ENCODE assay signal across 2 cellular contexts in the genomic region with DNA sequence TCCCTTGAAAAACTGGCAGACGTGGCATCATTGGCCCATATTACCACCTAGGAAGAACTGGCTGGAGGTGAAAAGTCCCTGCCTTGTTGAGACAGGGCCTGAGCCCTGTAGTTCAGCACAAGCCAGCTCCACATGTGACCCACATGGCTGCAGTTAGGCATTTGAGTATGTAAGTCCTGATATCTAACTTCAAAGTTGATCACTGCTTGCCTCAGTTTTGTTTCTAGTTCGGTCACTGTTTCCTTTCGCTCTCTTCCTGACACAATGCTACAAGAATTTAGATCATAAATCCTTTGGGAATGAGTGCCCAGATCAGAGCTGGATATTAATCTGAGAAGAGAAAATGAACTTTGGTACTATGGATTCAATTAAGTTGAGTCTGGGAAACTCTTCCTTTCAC.
TF ChIP-seq lines count a peak whose summit lies in the region.

No MANE protein-coding gene starts in this region.

TF ChIP-seq in HepG2, 621 proteins besides CTCF, POLR2A, EP300 and RAD21 (continues in another document):
- TF ChIP-seq HDAC1 (CRISPR knock-in tag; IDR thresholded peaks at IDR 0.05) (no peak), NFE2L1 (CRISPR knock-in tag; IDR thresholded peaks at IDR 0.05; ENCODE audit: borderline replicate concordance) (no peak), ZNF180 (CRISPR knock-in tag; IDR thresholded peaks at IDR 0.05; ENCODE audit: borderline replicate concordance, low read depth) (no peak), AHR (CRISPR knock-in tag; IDR thresholded peaks at IDR 0.05) (no peak), SRF (IDR thresholded peaks at IDR 0.05; ENCODE audit: low read depth, low read length) (no peak), ARHGAP35 (CRISPR knock-in tag; IDR thresholded peaks at IDR 0.05; ENCODE audit: borderline replicate concordance) (no peak), SMAD1 (CRISPR knock-in tag; IDR thresholded peaks at IDR 0.05; ENCODE audit: borderline replicate concordance, low read depth) (no peak), ZNF557 (CRISPR knock-in tag; IDR thresholded peaks at IDR 0.05) (no peak), FOXK2 (IDR thresholded peaks at IDR 0.05) (no peak), ISX (CRISPR knock-in tag; conservative IDR thresholded peaks at IDR 0.05) (no peak), SMAD3 (CRISPR knock-in tag; IDR thresholded peaks at IDR 0.05) (no peak), KDM3A (CRISPR knock-in tag; IDR thresholded peaks at IDR 0.05; ENCODE audit: low read depth) (no peak)
- TF ChIP-seq, protein P1, sequence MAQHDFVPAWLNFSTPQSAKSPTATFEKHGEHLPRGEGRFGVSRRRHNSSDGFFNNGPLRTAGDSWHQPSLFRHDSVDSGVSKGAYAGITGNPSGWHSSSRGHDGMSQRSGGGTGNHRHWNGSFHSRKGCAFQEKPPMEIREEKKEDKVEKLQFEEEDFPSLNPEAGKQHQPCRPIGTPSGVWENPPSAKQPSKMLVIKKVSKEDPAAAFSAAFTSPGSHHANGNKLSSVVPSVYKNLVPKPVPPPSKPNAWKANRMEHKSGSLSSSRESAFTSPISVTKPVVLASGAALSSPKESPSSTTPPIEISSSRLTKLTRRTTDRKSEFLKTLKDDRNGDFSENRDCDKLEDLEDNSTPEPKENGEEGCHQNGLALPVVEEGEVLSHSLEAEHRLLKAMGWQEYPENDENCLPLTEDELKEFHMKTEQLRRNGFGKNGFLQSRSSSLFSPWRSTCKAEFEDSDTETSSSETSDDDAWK (CRISPR knock-in tag; IDR thresholded peaks at IDR 0.05): no peak
- TF ChIP-seq, protein P2, sequence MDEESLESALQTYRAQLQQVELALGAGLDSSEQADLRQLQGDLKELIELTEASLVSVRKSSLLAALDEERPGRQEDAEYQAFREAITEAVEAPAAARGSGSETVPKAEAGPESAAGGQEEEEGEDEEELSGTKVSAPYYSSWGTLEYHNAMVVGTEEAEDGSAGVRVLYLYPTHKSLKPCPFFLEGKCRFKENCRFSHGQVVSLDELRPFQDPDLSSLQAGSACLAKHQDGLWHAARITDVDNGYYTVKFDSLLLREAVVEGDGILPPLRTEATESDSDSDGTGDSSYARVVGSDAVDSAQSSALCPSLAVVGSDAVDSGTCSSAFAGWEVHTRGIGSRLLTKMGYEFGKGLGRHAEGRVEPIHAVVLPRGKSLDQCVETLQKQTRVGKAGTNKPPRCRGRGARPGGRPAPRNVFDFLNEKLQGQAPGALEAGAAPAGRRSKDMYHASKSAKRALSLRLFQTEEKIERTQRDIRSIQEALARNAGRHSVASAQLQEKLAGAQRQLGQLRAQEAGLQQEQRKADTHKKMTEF (CRISPR knock-in tag; IDR thresholded peaks at IDR 0.05): no peak
- TF ChIP-seq, protein P3, sequence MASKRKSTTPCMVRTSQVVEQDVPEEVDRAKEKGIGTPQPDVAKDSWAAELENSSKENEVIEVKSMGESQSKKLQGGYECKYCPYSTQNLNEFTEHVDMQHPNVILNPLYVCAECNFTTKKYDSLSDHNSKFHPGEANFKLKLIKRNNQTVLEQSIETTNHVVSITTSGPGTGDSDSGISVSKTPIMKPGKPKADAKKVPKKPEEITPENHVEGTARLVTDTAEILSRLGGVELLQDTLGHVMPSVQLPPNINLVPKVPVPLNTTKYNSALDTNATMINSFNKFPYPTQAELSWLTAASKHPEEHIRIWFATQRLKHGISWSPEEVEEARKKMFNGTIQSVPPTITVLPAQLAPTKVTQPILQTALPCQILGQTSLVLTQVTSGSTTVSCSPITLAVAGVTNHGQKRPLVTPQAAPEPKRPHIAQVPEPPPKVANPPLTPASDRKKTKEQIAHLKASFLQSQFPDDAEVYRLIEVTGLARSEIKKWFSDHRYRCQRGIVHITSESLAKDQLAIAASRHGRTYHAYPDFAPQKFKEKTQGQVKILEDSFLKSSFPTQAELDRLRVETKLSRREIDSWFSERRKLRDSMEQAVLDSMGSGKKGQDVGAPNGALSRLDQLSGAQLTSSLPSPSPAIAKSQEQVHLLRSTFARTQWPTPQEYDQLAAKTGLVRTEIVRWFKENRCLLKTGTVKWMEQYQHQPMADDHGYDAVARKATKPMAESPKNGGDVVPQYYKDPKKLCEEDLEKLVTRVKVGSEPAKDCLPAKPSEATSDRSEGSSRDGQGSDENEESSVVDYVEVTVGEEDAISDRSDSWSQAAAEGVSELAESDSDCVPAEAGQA (IDR thresholded peaks at IDR 0.05; ENCODE audit: low read depth): no peak
- TF ChIP-seq, protein P3 (CRISPR knock-in tag; IDR thresholded peaks at IDR 0.05; ENCODE audit: borderline replicate concordance): no peak
- TF ChIP-seq, protein P4, sequence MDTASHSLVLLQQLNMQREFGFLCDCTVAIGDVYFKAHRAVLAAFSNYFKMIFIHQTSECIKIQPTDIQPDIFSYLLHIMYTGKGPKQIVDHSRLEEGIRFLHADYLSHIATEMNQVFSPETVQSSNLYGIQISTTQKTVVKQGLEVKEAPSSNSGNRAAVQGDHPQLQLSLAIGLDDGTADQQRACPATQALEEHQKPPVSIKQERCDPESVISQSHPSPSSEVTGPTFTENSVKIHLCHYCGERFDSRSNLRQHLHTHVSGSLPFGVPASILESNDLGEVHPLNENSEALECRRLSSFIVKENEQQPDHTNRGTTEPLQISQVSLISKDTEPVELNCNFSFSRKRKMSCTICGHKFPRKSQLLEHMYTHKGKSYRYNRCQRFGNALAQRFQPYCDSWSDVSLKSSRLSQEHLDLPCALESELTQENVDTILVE (CRISPR knock-in tag; IDR thresholded peaks at IDR 0.05): no peak

TF ChIP-seq in SK-N-SH treated with all-trans-retinoic acid at 6 μM for 48 hours, 23 proteins besides CTCF, POLR2A, EP300 and RAD21:
- TF ChIP-seq RARB (CRISPR knock-in tag; IDR thresholded peaks at IDR 0.05) (no peak), OSR1 (CRISPR knock-in tag; IDR thresholded peaks at IDR 0.05) (no peak), ISL1 (CRISPR knock-in tag; IDR thresholded peaks at IDR 0.05) (no peak)
- TF ChIP-seq, protein P5, sequence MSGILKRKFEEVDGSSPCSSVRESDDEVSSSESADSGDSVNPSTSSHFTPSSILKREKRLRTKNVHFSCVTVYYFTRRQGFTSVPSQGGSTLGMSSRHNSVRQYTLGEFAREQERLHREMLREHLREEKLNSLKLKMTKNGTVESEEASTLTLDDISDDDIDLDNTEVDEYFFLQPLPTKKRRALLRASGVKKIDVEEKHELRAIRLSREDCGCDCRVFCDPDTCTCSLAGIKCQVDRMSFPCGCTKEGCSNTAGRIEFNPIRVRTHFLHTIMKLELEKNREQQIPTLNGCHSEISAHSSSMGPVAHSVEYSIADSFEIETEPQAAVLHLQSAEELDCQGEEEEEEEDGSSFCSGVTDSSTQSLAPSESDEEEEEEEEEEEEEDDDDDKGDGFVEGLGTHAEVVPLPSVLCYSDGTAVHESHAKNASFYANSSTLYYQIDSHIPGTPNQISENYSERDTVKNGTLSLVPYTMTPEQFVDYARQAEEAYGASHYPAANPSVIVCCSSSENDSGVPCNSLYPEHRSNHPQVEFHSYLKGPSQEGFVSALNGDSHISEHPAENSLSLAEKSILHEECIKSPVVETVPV (CRISPR knock-in tag; IDR thresholded peaks at IDR 0.05): no peak
TF ChIP-seq in SK-N-SH treated with all-trans-retinoic acid at 6 μM for 48 hours: peak in this region for 0.
